Comparison of ENCODE assay signal across 8 cellular contexts in genomic region chr10:101062231-101063161, GRCh38. TPM values are rescaled to one million over a fixed set of nuclear protein-coding genes. Genes with fewer than 3 reads are reported as not detected.
DNase-seq lines count a peak whose midpoint lies in the region; ATAC-seq lines count a peak whose summit lies in the region.

No MANE protein-coding gene starts in this region.

- peak overlapping the region; percentile 65 for H3K4me3 ChIP-seq in H7 (ENCODE audit: insufficient read depth, low read depth, low read length)

- peaks cover 22% of the 10 kb centered on the region for H3K27me3 Mint-ChIP-seq in activated T-helper 17 cell treated with anti-CD3 and anti-CD28 coated beads, Interleukin-2, amount 50 U/mL, for 72 hours

- H3K4me1 Mint-ChIP-seq in activated T-helper 17 cell treated with anti-CD3 and anti-CD28 coated beads, Interleukin-2, amount 50 U/mL, for 72 hours = peaks cover 7% of the 10 kb centered on the region

- H3K9me3 Mint-ChIP-seq in activated T-helper 17 cell treated with anti-CD3 and anti-CD28 coated beads, Interleukin-2, amount 50 U/mL, for 72 hours = no peaks in the 10 kb centered on the region

- intact Hi-C loops in posterior vena cava (cut with DNase I) = no loop called here

- no peak overlapping the region for H3K27ac Mint-ChIP-seq in activated T-helper 17 cell treated with anti-CD3 and anti-CD28 coated beads, Interleukin-2, amount 50 U/mL, for 72 hours

- no peaks in the 10 kb centered on the region for H3K36me3 ChIP-seq in H7 (replicated peaks; ENCODE audit: control insufficient read depth, insufficient read depth, low read length)

- peak; percentile 43 for ATAC-seq in activated T-helper 17 cell treated with anti-CD3 and anti-CD28 coated beads, Interleukin-2, amount 50 U/mL, for 72 hours (replicated peaks)
- ATAC-seq in GM19395 (IDR thresholded peaks at IDR 0.05; ENCODE audit: unreplicated experiment) = no peak

- no peaks in the 10 kb centered on the region for H3K36me3 Mint-ChIP-seq in activated T-helper 17 cell treated with anti-CD3 and anti-CD28 coated beads, Interleukin-2, amount 50 U/mL, for 72 hours (ENCODE audit: low read depth)

- DNase-seq in CD1c-positive myeloid dendritic cell (ENCODE audit: extremely low spot score) (peak; percentile 54), H7 (peak; percentile 92), NOMO-1 (lab: John Stamatoyannopoulos, UW; ENCODE audit: unreplicated experiment in 2 of 2) (peak; percentile 48 to 78), germinal center (ENCODE audit: low spot score) (peak; percentile 80), posterior vena cava (ENCODE audit: low spot score) (peak; percentile 87), A172 (ENCODE audit: low spot score) (no peak)

- H3K27me3 ChIP-seq in H7 (ENCODE audit: control insufficient read depth, insufficient read depth, low read length) = peaks cover 60% of the 10 kb centered on the region

- peak overlapping the region; percentile 86 for H3K4me3 Mint-ChIP-seq in activated T-helper 17 cell treated with anti-CD3 and anti-CD28 coated beads, Interleukin-2, amount 50 U/mL, for 72 hours

RNA-seq across cellular contexts. Expression of gene KAZALD1, which starts 0.7 kb away (rescaled TPM):
- total RNA-seq in H7 (2014; rRNA removed; shearing (Covaris generic)) = 11.9 and 22.0 TPM in 2 replicates
- total RNA-seq in activated T-helper 17 cell treated with anti-CD3 and anti-CD28 coated beads, Interleukin-2, amount 50 U/mL, for 72 hours = under 1 TPM; 0.45 to 0.71 TPM
- total RNA-seq in posterior vena cava = 1 to 10 TPM; 6.5 to 9.3 TPM
- 19.3 and 25.0 TPM in 2 replicates for total RNA-seq in A172 (2014; rRNA removed; shearing (Covaris generic))

RNA-seq across cellular contexts. Expression of gene SFXN3, which starts 31.5 kb away (rescaled TPM):
- 4.1 and 5.6 TPM in 2 replicates for total RNA-seq in H7 (2014; rRNA removed; shearing (Covaris generic))
- total RNA-seq in activated T-helper 17 cell treated with anti-CD3 and anti-CD28 coated beads, Interleukin-2, amount 50 U/mL, for 72 hours = 100 to 1,000 TPM in 1 of 2 donors, 10 to 100 TPM in 1; 45.9 to 150 TPM
- 10 to 100 TPM; 72.7 to 79.5 TPM for total RNA-seq in posterior vena cava
- total RNA-seq in A172 (2014; rRNA removed; shearing (Covaris generic)) = 78.0 and 80.5 TPM in 2 replicates

RNA-seq across cellular contexts. Expression of gene PDZD7, which starts 31.6 kb away (rescaled TPM):
- 2.3 and 5.1 TPM in 2 replicates for total RNA-seq in H7 (2014; rRNA removed; shearing (Covaris generic))
- total RNA-seq in activated T-helper 17 cell treated with anti-CD3 and anti-CD28 coated beads, Interleukin-2, amount 50 U/mL, for 72 hours = 1 to 10 TPM in 1 of 2 donors, under 1 TPM in 1; 0.48 to 2.9 TPM
- total RNA-seq in posterior vena cava = under 1 TPM; 0.48 to 0.83 TPM
- 2.2 and 5.0 TPM in 2 replicates for total RNA-seq in A172 (2014; rRNA removed; shearing (Covaris generic))
